24 cellular contexts compared by ENCODE assay signal in genomic region chr20:21179796-21180195, GRCh38. TPM values are rescaled to one million over a fixed set of nuclear protein-coding genes. Genes with fewer than 3 reads are reported as not detected.
A peak's percentile ranks its signal among the peaks of the same experiment; 100 is the strongest.
DNase-seq lines count a peak whose midpoint lies in the region; ATAC-seq and TF ChIP-seq lines count a peak whose summit lies in the region.
"Had no signal": no experiment of that assay in that cellular context is flagged by ENCODE, and none has a peak within 500 bp of the region (broad histone marks: within the 10 kb centered on the region; RNA-seq: fewer than 3 reads in every experiment).

No MANE protein-coding gene starts in this region.

- H3K4me1 ChIP-seq in adipocyte (ENCODE audit: control insufficient read depth, insufficient read depth, low read length) (peaks cover 63% of the 10 kb centered on the region), sigmoid colon (peaks cover 0 to 71% (median 44%) of the 10 kb centered on the region in 4 donors)
- H3K4me1 ChIP-seq: esophagus squamous epithelium, parathyroid adenoma, right lobe of liver had no signal

- peak overlapping the region; percentile 10 for H3K4me3 ChIP-seq in adipocyte (ENCODE audit: low read length)
- H3K4me3 ChIP-seq in sigmoid colon: no peak overlapping the region
- H3K4me3 ChIP-seq: esophagus squamous epithelium, heart left ventricle, right lobe of liver had no signal

- no peak for TF ChIP-seq CTCF in sigmoid colon (IDR thresholded peaks at IDR 0.05)

- no peak for TF ChIP-seq POLR2A in sigmoid colon (IDR thresholded peaks at IDR 0.05)

- H3K36me3 ChIP-seq in adipocyte (ENCODE audit: control insufficient read depth, insufficient read depth, low read length, severe bottlenecking) (no peaks in the 10 kb centered on the region), sigmoid colon (no peaks in the 10 kb centered on the region)
- H3K36me3 ChIP-seq: esophagus squamous epithelium, heart left ventricle, right lobe of liver had no signal

- H3K27ac ChIP-seq in sigmoid colon: peak overlapping the region in 3 of 4 donors; percentile 23 to 86 (median 84)
- H3K27ac ChIP-seq: esophagus squamous epithelium, parathyroid adenoma, right lobe of liver had no signal

- 83% methylated on average over 2 of the region's 2 CpGs for WGBS in sigmoid colon, 2 donors

- H3K9me3 ChIP-seq in adipocyte (ENCODE audit: control insufficient read depth, low read length): peaks cover 16% of the 10 kb centered on the region
- peaks cover 0 to 6% (median 4%) of the 10 kb centered on the region in 4 donors for H3K9me3 ChIP-seq in sigmoid colon
- H3K9me3 ChIP-seq: right lobe of liver had no signal

- intact Hi-C loops in sigmoid colon (cut with DNase I): loop anchor here (10.0 kb wide), 1 partner anchor 725 kb away; no protein-coding TSS in a partner anchor

- peak; percentile 39 for DNase-seq in GM03348 (ENCODE audit: low spot score)
- DNase-seq in adipocyte (ENCODE audit: low read depth): peak; percentile 55
- DNase-seq in fibroblast of gingiva (ENCODE audit: low read depth): peak; percentile 75
- no peak for DNase-seq in sigmoid colon
- DNase-seq in NCI-H748 treated with DMSO at 0.1 percent for 48 hours (lab: John Stamatoyannopoulos, UW): no peak
- DNase-seq in mesenteric fat pad (ENCODE audit: low spot score): no peak
- no peak for DNase-seq in activated CD4-positive, alpha-beta T cell treated with anti-CD3 and anti-CD28 coated beads, Interleukin-2, amount 50 U/mL, for 4 hours
- DNase-seq: activated CD4-positive, alpha-beta T cell treated with anti-CD3 and anti-CD28 coated beads for 36 hours; activated naive CD4-positive, alpha-beta T cell treated with anti-CD3 and anti-CD28 coated beads for 36 hours; activated T-cell treated with anti-CD3 and anti-CD28 coated beads, Interleukin-2, amount 50 U/mL, for 72 hours; anterior cingulate cortex; CD8-positive, alpha-beta T cell; DMS153; effector CD8-positive, alpha-beta T cell; esophagus squamous epithelium; heart left ventricle; NCI-H1092; NCI-H1930; right lobe of liver; Right ventricle myocardium superior had no signal

- H3K9ac ChIP-seq in adipocyte (ENCODE audit: low read length): peak overlapping the region; percentile 64
- H3K9ac ChIP-seq: parathyroid adenoma had no signal

- H3K27me3 ChIP-seq in adipocyte (replicated peaks; ENCODE audit: control insufficient read depth, insufficient read depth, low read length) (no peaks in the 10 kb centered on the region), sigmoid colon (no peaks in the 10 kb centered on the region)
- H3K27me3 ChIP-seq: esophagus squamous epithelium, heart left ventricle, right lobe of liver had no signal

- ATAC-seq in GM21515 (IDR thresholded peaks at IDR 0.05; ENCODE audit: unreplicated experiment): no peak
- ATAC-seq: activated CD4-positive, alpha-beta T cell treated with anti-CD3 and anti-CD28 coated beads for 36 hours; activated T-cell treated with anti-CD3 and anti-CD28 coated beads, Interleukin-2, amount 50 U/mL, for 72 hours; CD8-positive, alpha-beta T cell; heart left ventricle; left lobe of liver; natural killer cell treated with Interleukin-12 subunit alpha and Interleukin-12 subunit beta and Interleukin-15 and Interleukin-18, amount 100 ng/mL, for 72 hours; right lobe of liver had no signal

- no peak for TF ChIP-seq EP300 in sigmoid colon (IDR thresholded peaks at IDR 0.05)

RNA-seq across cellular contexts. Expression of gene KIZ, which starts 53.9 kb away (rescaled TPM):
- 100 to 1,000 TPM; 171 to 291 (median 193) TPM for total RNA-seq in sigmoid colon
- polyA plus RNA-seq in sigmoid colon: 10 to 100 TPM in 1 of 3 donors, 1 to 10 TPM in 2; 5.1 to 15.0 (median 9.4) TPM
- 20.3 TPM for total RNA-seq in mesenteric fat pad

Comparison
In these comparisons a context has a peak if more than half of its experiments do, and no peak if none do; other contexts are left out.
1. DNase-seq: peak in GM03348 (single experiment), adipocyte (single experiment) and fibroblast of gingiva (single experiment); none in sigmoid colon (single experiment), NCI-H748 treated with DMSO at 0.1 percent for 48 hours (single experiment), mesenteric fat pad (single experiment) and activated CD4-positive, alpha-beta T cell treated with anti-CD3 and anti-CD28 coated beads, Interleukin-2, amount 50 U/mL, for 4 hours (0 of 2).